In genomic region chr1:240946926-240947325, GRCh38 we compare ENCODE assay signal across 8 cellular contexts.
A peak's percentile ranks its signal among the peaks of the same experiment; 100 is the strongest.
DNase-seq lines count a peak whose midpoint lies in the region; ATAC-seq and TF ChIP-seq lines count a peak whose summit lies in the region.

No MANE protein-coding gene starts in this region.

- H3K4me1 ChIP-seq in Loucy (ENCODE audit: insufficient read depth, low read length, poor library complexity, severe bottlenecking), result no peaks in the 10 kb centered on the region
- H3K4me1 ChIP-seq in neural progenitor cell, result no peaks in the 10 kb centered on the region
- no peaks in the 10 kb centered on the region for H3K4me1 ChIP-seq in spleen

- H3K9ac ChIP-seq in Loucy (ENCODE audit: low read depth, low read length, poor library complexity, severe bottlenecking) (no peak overlapping the region), neural progenitor cell (no peak overlapping the region)

- intact Hi-C loops in spleen (cut with DNase I; ENCODE audit: low total_unique reads), result no loop called here
- intact Hi-C loops in CD14-positive monocyte (cut with micrococcal nuclease), result no loop called here

- H3K4me2 ChIP-seq in Loucy (ENCODE audit: low read depth, low read length, poor library complexity, severe bottlenecking) (no peak overlapping the region), neural progenitor cell (no peak overlapping the region)

- H3F3A ChIP-seq in Loucy (ENCODE audit: low read depth) (no peaks in the 10 kb centered on the region), neural progenitor cell (ENCODE audit: low read depth) (no peaks in the 10 kb centered on the region)

- no peaks in the 10 kb centered on the region for H3K27me3 ChIP-seq in Loucy (ENCODE audit: insufficient read depth, low read length, poor library complexity, severe bottlenecking)
- H3K27me3 ChIP-seq in neural progenitor cell, result no peaks in the 10 kb centered on the region
- no peaks in the 10 kb centered on the region for H3K27me3 ChIP-seq in spleen (replicated peaks in 1 of 7)

- WGBS in spleen, 5 donors, result 83 to 90% (median 85%) methylated on average over 2 of the region's 2 CpGs

- no peaks in the 10 kb centered on the region for H3K36me3 Mint-ChIP-seq in brain
- H3K36me3 Mint-ChIP-seq in neural progenitor cell, result no peaks in the 10 kb centered on the region
- no peaks in the 10 kb centered on the region for H3K36me3 Mint-ChIP-seq in CD14-positive monocyte

- no peaks in the 10 kb centered on the region for H3K9me3 ChIP-seq in Loucy (ENCODE audit: insufficient read depth, low read depth, low read length)
- no peaks in the 10 kb centered on the region for H3K9me3 ChIP-seq in neural progenitor cell (ENCODE audit: low read depth)
- H3K9me3 ChIP-seq in spleen, result no peaks in the 10 kb centered on the region

- TF ChIP-seq CTCF in Loucy (conservative IDR thresholded peaks at IDR 0.05; ENCODE audit: low read length) (peak; percentile 46), brain (conservative IDR thresholded peaks at IDR 0.05) (peak; percentile 22 to 32), neural progenitor cell (IDR thresholded peaks at IDR 0.05) (peak; percentile 48), spleen (IDR thresholded peaks at IDR 0.05 in 8 of 11, conservative IDR thresholded peaks at IDR 0.05 in 3 of 11) (peak in 4 of 11 experiments; percentile 6 to 26 (median 16)), CD14-positive monocyte (IDR thresholded peaks at IDR 0.05) (no peak)

- H4K20me1 ChIP-seq in Loucy (ENCODE audit: insufficient read depth, low read length, poor library complexity, severe bottlenecking) (no peaks in the 10 kb centered on the region), neural progenitor cell (ENCODE audit: low read depth) (no peaks in the 10 kb centered on the region)

- no peak overlapping the region for H3K27ac ChIP-seq in neural progenitor cell
- H3K27ac ChIP-seq in spleen, result no peak overlapping the region

- H3K79me2 ChIP-seq in Loucy (ENCODE audit: insufficient read depth, low read length) (no peaks in the 10 kb centered on the region), neural progenitor cell (ENCODE audit: low read depth) (no peaks in the 10 kb centered on the region)

- H3K27me3 Mint-ChIP-seq in brain (peaks cover 4% of the 10 kb centered on the region), neural progenitor cell (ENCODE audit: insufficient read depth, low read depth) (peaks cover 5% of the 10 kb centered on the region), CD14-positive monocyte (ENCODE audit: low read depth in 3 of 3) (peaks cover 0 to 2% (median 0%) of the 10 kb centered on the region in 3 donors)

- ATAC-seq in GM21390 (IDR thresholded peaks at IDR 0.05; ENCODE audit: unreplicated experiment), result peak; percentile 82
- ATAC-seq in GM18517 (IDR thresholded peaks at IDR 0.05; ENCODE audit: unreplicated experiment), result no peak

- H3K27ac Mint-ChIP-seq in brain (no peak overlapping the region), neural progenitor cell (no peak overlapping the region), CD14-positive monocyte (no peak overlapping the region)

- H3K36me3 ChIP-seq in Loucy (ENCODE audit: insufficient read depth, low read length), result no peaks in the 10 kb centered on the region
- no peaks in the 10 kb centered on the region for H3K36me3 ChIP-seq in neural progenitor cell
- no peaks in the 10 kb centered on the region for H3K36me3 ChIP-seq in spleen

- H3K4me3 ChIP-seq in Loucy (ENCODE audit: low read length, poor library complexity, severe bottlenecking), result no peak overlapping the region
- H3K4me3 ChIP-seq in neural progenitor cell, result no peak overlapping the region
- no peak overlapping the region for H3K4me3 ChIP-seq in spleen

- no peaks in the 10 kb centered on the region for H3K9me2 ChIP-seq in Loucy (replicated peaks; ENCODE audit: low read depth, low read length)

- H3K4me3 Mint-ChIP-seq in brain (no peak overlapping the region), neural progenitor cell (no peak overlapping the region), CD14-positive monocyte (no peak overlapping the region)

- DNase-seq in ELR (ENCODE audit: low read depth) (peak; percentile 72), neural progenitor cell (ENCODE audit: low spot score) (peak; percentile 56), spleen (no peak), CD14-positive monocyte (ENCODE audit: low spot score) (no peak)

- H3K9me3 Mint-ChIP-seq in brain, result peaks cover 0 to 7% (median 0%) of the 10 kb centered on the region in 5 experiments
- H3K9me3 Mint-ChIP-seq in neural progenitor cell, result no peaks in the 10 kb centered on the region
- peaks cover 0 to 4% (median 0%) of the 10 kb centered on the region in 7 donors for H3K9me3 Mint-ChIP-seq in CD14-positive monocyte

- H3K4me1 Mint-ChIP-seq in brain (no peaks in the 10 kb centered on the region), neural progenitor cell (no peaks in the 10 kb centered on the region), CD14-positive monocyte (no peaks in the 10 kb centered on the region)

- H2AFZ ChIP-seq in Loucy (ENCODE audit: low read length) (no peak overlapping the region), neural progenitor cell (replicated peaks) (no peak overlapping the region)

- TF ChIP-seq POLR2A in spleen (IDR thresholded peaks at IDR 0.05), result no peak

Comparison
In these comparisons a context has a peak if more than half of its experiments do, and no peak if none do; other contexts are left out.
1. DNase-seq: peak in ELR (single experiment) and neural progenitor cell (single experiment); none in spleen (single experiment) and CD14-positive monocyte (single experiment).